Comparison of ENCODE assay signal across 26 cellular contexts in the genomic region with DNA sequence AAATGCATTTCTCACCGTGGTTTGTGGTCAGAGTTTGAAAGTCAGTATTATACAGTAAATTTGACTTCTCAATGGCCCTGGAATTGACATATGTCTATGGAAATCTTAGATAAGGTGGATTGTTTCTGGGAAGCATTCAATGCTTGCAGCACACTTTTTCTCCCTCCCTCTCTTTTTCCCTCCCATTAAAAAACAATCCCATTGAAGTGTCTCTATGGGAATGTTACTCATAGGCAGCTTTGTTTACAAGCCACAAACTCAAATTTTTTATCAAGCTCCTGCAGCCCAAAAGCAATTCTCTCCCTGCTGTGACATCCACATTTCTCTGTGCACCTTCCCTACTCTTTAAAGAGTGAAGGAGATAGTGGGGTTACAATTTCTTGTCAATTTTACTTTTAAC.
"Had no signal": no experiment of that assay in that cellular context is flagged by ENCODE, and none has a peak within 500 bp of the region (broad histone marks: within the 10 kb centered on the region; RNA-seq: fewer than 3 reads in every experiment).

No MANE protein-coding gene starts in this region.

- H3K4me3 ChIP-seq: heart left ventricle, left ventricle myocardium inferior, lower lobe of right lung, prostate gland, right lobe of liver, tibial nerve, upper lobe of right lung, vagina had no signal

- ATAC-seq: foreskin keratinocyte; heart left ventricle; left cardiac atrium; lower lobe of right lung; right lobe of liver; stimulated activated effector memory CD8-positive, alpha-beta T cell treated with anti-CD3 and anti-CD28 coated beads, Interleukin-12 subunit alpha, Interleukin-12 subunit beta, amount 100 ng/mL, for 72 hours; upper lobe of right lung had no signal

- H3K4me1 ChIP-seq: foreskin keratinocyte, heart left ventricle, left ventricle myocardium inferior, lower lobe of right lung, parathyroid adenoma, prostate gland, right lobe of liver, vagina had no signal

- H3K79me2 ChIP-seq: parathyroid adenoma had no signal

- H3K36me3 ChIP-seq: heart left ventricle, left ventricle myocardium inferior, lower lobe of right lung, prostate gland, right lobe of liver, tibial nerve, upper lobe of right lung, vagina had no signal

- H3K4me3 Mint-ChIP-seq: dendritic cell treated with granulocyte-macrophage colony-stimulating factor and Interleukin-4, amounts not matched to agents 40 ng/mL and 50 ng/mL, for 4 days; memory B cell; naive B cell; nephron; stimulated activated effector memory CD8-positive, alpha-beta T cell treated with anti-CD3 and anti-CD28 coated beads, Interleukin-12 subunit alpha, Interleukin-12 subunit beta, amount 100 ng/mL, for 72 hours; stimulated activated naive CD8-positive, alpha-beta T cell treated with anti-CD3 and anti-CD28 coated beads, Interleukin-15, Interleukin-2, amounts not matched to agents 100 ng/mL and 50 ng/mL, for 24 hours had no signal

- H3K36me3 Mint-ChIP-seq: memory B cell; naive B cell; stimulated activated effector memory CD8-positive, alpha-beta T cell treated with anti-CD3 and anti-CD28 coated beads, Interleukin-12 subunit alpha, Interleukin-12 subunit beta, amount 100 ng/mL, for 72 hours had no signal

- H3K27ac Mint-ChIP-seq: dendritic cell treated with granulocyte-macrophage colony-stimulating factor and Interleukin-4, amounts not matched to agents 40 ng/mL and 50 ng/mL, for 4 days; memory B cell; naive B cell; nephron; stimulated activated effector memory CD8-positive, alpha-beta T cell treated with anti-CD3 and anti-CD28 coated beads, Interleukin-12 subunit alpha, Interleukin-12 subunit beta, amount 100 ng/mL, for 72 hours; stimulated activated naive CD8-positive, alpha-beta T cell treated with anti-CD3 and anti-CD28 coated beads, Interleukin-15, Interleukin-2, amounts not matched to agents 100 ng/mL and 50 ng/mL, for 24 hours had no signal

- H3K4me1 Mint-ChIP-seq: memory B cell; naive B cell; nephron; stimulated activated effector memory CD8-positive, alpha-beta T cell treated with anti-CD3 and anti-CD28 coated beads, Interleukin-12 subunit alpha, Interleukin-12 subunit beta, amount 100 ng/mL, for 72 hours had no signal

- FAIRE-seq: colon, endothelial cell of umbilical vein, kidney had no signal

- H3K27me3 ChIP-seq: foreskin keratinocyte, heart left ventricle, right lobe of liver, tibial nerve, upper lobe of right lung, vagina had no signal

- H3K9me3 Mint-ChIP-seq: dendritic cell treated with granulocyte-macrophage colony-stimulating factor and Interleukin-4, amounts not matched to agents 40 ng/mL and 50 ng/mL, for 4 days; memory B cell; nephron; stimulated activated effector memory CD8-positive, alpha-beta T cell treated with anti-CD3 and anti-CD28 coated beads, Interleukin-12 subunit alpha, Interleukin-12 subunit beta, amount 100 ng/mL, for 72 hours; stimulated activated naive CD8-positive, alpha-beta T cell treated with anti-CD3 and anti-CD28 coated beads, Interleukin-15, Interleukin-2, amounts not matched to agents 100 ng/mL and 50 ng/mL, for 24 hours had no signal

- H3K9ac ChIP-seq: parathyroid adenoma had no signal

- H3K27me3 Mint-ChIP-seq: dendritic cell treated with granulocyte-macrophage colony-stimulating factor and Interleukin-4, amounts not matched to agents 40 ng/mL and 50 ng/mL, for 4 days; memory B cell; naive B cell had no signal

- DNase-seq: erythroblast; foreskin keratinocyte; heart left ventricle; hypothalamus; kidney; left cardiac atrium; left ventricle myocardium inferior; lower lobe of right lung; midbrain; naive B cell; retina; right lobe of liver; stimulated activated CD4-positive, alpha-beta T cell treated with anti-CD3 and anti-CD28 coated beads, Interleukin-4, amount 100 ng/mL, for 1 hour; stimulated activated CD8-positive, alpha-beta memory T cell treated with anti-CD3 and anti-CD28 coated beads, Interleukin-4, amount 100 ng/mL, for 48 hours; upper lobe of right lung had no signal

- H3K9me3 ChIP-seq: heart left ventricle, left ventricle myocardium inferior, lower lobe of right lung, prostate gland, right lobe of liver, tibial nerve, upper lobe of right lung, vagina had no signal

- H3K27ac ChIP-seq: foreskin keratinocyte, heart left ventricle, left ventricle myocardium inferior, lower lobe of right lung, parathyroid adenoma, prostate gland, right lobe of liver, tibial nerve, upper lobe of right lung, vagina had no signal
